ENCODE assay signal across 7 cellular contexts in genomic region chr1:234499119-234500039, GRCh38. TPM values are rescaled to one million over a fixed set of nuclear protein-coding genes. Genes with fewer than 3 reads are reported as not detected.
A peak's percentile ranks its signal among the peaks of the same experiment; 100 is the strongest.
DNase-seq lines count a peak whose midpoint lies in the region; ATAC-seq, FAIRE-seq and TF ChIP-seq lines count a peak whose summit lies in the region.

No MANE protein-coding gene starts in this region.

- intact Hi-C loops in lower leg skin (cut with DNase I; ENCODE audit: low total_unique reads), result loop anchor here (5.0 to 10.0 kb wide), 3 partner anchors 85 to 583 kb away; no protein-coding TSS in a partner anchor

- peak; percentile 89 for TF ChIP-seq CTCF in coronary artery (IDR thresholded peaks at IDR 0.05)
- peak in 2 of 3 donors; percentile 4 to 91 for TF ChIP-seq CTCF in lower leg skin (IDR thresholded peaks at IDR 0.05)

- H3K27ac ChIP-seq in coronary artery, result peak overlapping the region; percentile 80 to 95

- peak; percentile 77 for FAIRE-seq in GM12891 (lab: Jason Lieb, UNC)

- 10 to 11% methylated on average over 28 to 29 of the region's 29 CpGs for WGBS in lower leg skin, 2 donors

- DNase-seq in GM12891 (ENCODE audit: insufficient read length, low spot score) (no peak), NCI-H526 (lab: John Stamatoyannopoulos, UW) (peak; percentile 40 to 81), coronary artery (ENCODE audit: low spot score) (peak; percentile 95), lower leg skin (ENCODE audit: low spot score in 2 of 2) (peak; percentile 91 to 99)
- peak; percentile 84 for DNase-seq in activated CD4-positive, alpha-beta T cell treated with anti-CD3 and anti-CD28 coated beads, Interleukin-2, amount 50 U/mL, for 1 hour
- peak; percentile 89 for DNase-seq in stimulated activated CD4-positive, alpha-beta T cell treated with anti-CD3 and anti-CD28 coated beads, Interleukin-4, amount 100 ng/mL, for 1 hour

- peak; percentile 35 for ATAC-seq in HG03159 (IDR thresholded peaks at IDR 0.05; ENCODE audit: unreplicated experiment)

- H3K4me3 ChIP-seq in coronary artery (peak overlapping the region; percentile 60), lower leg skin (ENCODE audit: low read depth, poor library complexity, severe bottlenecking) (no peak overlapping the region)

- TF ChIP-seq POLR2A in GM12891 (IDR thresholded peaks at IDR 0.05; ENCODE audit: low read depth, low read length) (no peak), lower leg skin (IDR thresholded peaks at IDR 0.05) (no peak)

TF ChIP-seq in GM12891, 5 proteins besides CTCF, POLR2A, EP300 and RAD21:
- TF ChIP-seq SPI1 (IDR thresholded peaks at IDR 0.05; ENCODE audit: low read depth, low read length) (no peak), PAX5 (IDR thresholded peaks at IDR 0.05; ENCODE audit: insufficient read depth, low read length, severe bottlenecking) (peak; percentile 30)

RNA-seq across cellular contexts. Expression of gene TARBP1, which starts 20.4 kb away (rescaled TPM):
- polyA plus RNA-seq in GM12891 (2012; ENCODE audit: low read depth, missing spikeins), result 39.6 TPM
- 10 to 100 TPM; 13.8 to 23.0 (median 16.3) TPM for total RNA-seq in lower leg skin
